8 cellular contexts compared by ENCODE assay signal in the genomic region with DNA sequence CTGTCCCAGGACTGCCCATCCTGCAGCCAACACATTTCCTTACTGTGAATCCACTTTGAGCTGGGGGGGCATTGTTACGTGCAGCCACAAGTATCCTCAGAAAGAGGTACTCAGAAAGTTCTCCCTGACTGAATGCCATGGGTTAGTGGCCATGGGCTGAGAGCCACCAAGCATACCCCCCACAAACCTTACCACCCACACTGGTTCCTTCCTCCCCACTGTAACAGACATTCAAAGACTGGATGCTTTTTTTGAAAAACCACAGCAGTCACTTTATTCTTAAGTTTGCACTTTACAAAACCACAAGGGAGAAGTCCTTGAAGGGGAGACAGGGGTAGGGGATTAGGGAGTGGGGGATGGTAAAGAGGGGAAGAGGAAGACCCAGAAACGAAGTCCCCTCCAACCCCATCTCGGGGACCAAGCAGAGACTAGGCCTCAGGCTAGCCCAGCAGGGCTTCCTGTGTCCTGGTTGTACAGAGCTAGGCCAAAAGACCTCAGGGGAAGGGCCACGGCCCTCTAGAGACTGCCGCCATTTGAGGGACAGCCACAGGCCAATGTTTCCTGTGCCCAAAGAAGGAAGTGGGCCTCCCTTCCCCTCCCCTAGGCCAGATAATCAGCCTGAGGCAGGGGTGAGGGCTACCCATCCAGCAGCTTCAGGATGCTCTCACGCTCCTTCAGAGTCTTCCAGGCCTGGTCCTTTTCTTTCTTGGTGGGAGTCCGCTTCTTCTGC. TPM values are rescaled to one million over a fixed set of nuclear protein-coding genes. Genes with fewer than 3 reads are reported as not detected.
A peak's percentile ranks its signal among the peaks of the same experiment; 100 is the strongest.
DNase-seq lines count a peak whose midpoint lies in the region; ATAC-seq and TF ChIP-seq lines count a peak whose summit lies in the region.

No MANE protein-coding gene starts in this region.

- no peak for DNase-seq in Panc1 (ENCODE audit: low read depth, low spot score)
- DNase-seq in dorsolateral prefrontal cortex = no peak
- DNase-seq in stomach = no peak
- no peak for DNase-seq in tibial artery
- no peak for DNase-seq in osteocyte (ENCODE audit: extremely low spot score, unreplicated experiment)
- DNase-seq in foreskin fibroblast = no peak

- peaks cover 20% of the 10 kb centered on the region for H3K36me3 Mint-ChIP-seq in osteocyte (ENCODE audit: unreplicated experiment)

- CTCF ChIA-PET in Panc1 (lab: Charles Lee) = no interaction called here

- H3K27ac ChIP-seq in Panc1 (ENCODE audit: low read length) (no peak overlapping the region), dorsolateral prefrontal cortex (peak overlapping the region in 48 of 59 donors; percentile 3 to 79 (median 60)), stomach (peak overlapping the region in 4 of 5 donors; percentile 4 to 62 (median 52)), tibial artery (no peak overlapping the region)

- TSS peak; percentile 67 for BruUV-seq in Panc1 (replicated peaks; lab: Mats Ljungman, UMichigan)

- intact Hi-C loops in Panc1 (cut with micrococcal nuclease; ENCODE audit: unreplicated experiment) = no loop called here
- intact Hi-C loops in dorsolateral prefrontal cortex (cut with DNase I) = no loop called here
- intact Hi-C loops in stomach (cut with DNase I; ENCODE audit: low total_unique reads) = no loop called here
- intact Hi-C loops in tibial artery (cut with DNase I; ENCODE audit: low total_unique reads) = no loop called here

- no peak for TF ChIP-seq POLR2A in stomach (IDR thresholded peaks at IDR 0.05)

- WGBS in stomach, 5 donors = 68 to 81% (median 75%) methylated on average over 7 of the region's 7 CpGs

- in situ Hi-C loops in Panc1 (cut with HindIII; ENCODE audit: low pct_unique_long_range_greater_than_20kb, low sequenced_read_pairs) = no loop called here

- H3K9me3 Mint-ChIP-seq in osteocyte (ENCODE audit: unreplicated experiment) = no peaks in the 10 kb centered on the region

- H3K27me3 Mint-ChIP-seq in osteocyte (ENCODE audit: unreplicated experiment) = no peaks in the 10 kb centered on the region

- TF ChIP-seq EP300 in stomach (IDR thresholded peaks at IDR 0.05) = no peak

- H3K4me1 ChIP-seq in Panc1 (ENCODE audit: control insufficient read depth, insufficient read depth, low read length) (no peaks in the 10 kb centered on the region), stomach (peaks cover 0 to 34% (median 4%) of the 10 kb centered on the region in 4 donors), tibial artery (peaks cover 0 to 16% (median 3%) of the 10 kb centered on the region in 4 donors)

- H3K4me3 ChIP-seq in Panc1 (ENCODE audit: low read depth in 2 of 2, low read length in 2 of 2) (no peak overlapping the region), dorsolateral prefrontal cortex (no peak overlapping the region), stomach (no peak overlapping the region), tibial artery (no peak overlapping the region), foreskin fibroblast (ENCODE audit: low read depth in 1 of 2, low read length in 2 of 2) (no peak overlapping the region)

- no peaks in the 10 kb centered on the region for H3K4me1 Mint-ChIP-seq in osteocyte (ENCODE audit: unreplicated experiment)

- POLR2A ChIA-PET in Panc1 (lab: Charles Lee) = interaction anchor here (0.6 kb wide), 1 partner anchor 13 kb away, joined by 3 read pairs; a partner anchor contains a TSS

- H3K9me3 ChIP-seq in Panc1 (ENCODE audit: control insufficient read depth, insufficient read depth, low read depth, low read length) (no peaks in the 10 kb centered on the region), stomach (no peaks in the 10 kb centered on the region), tibial artery (no peaks in the 10 kb centered on the region)

- H3K4me3 Mint-ChIP-seq in osteocyte (ENCODE audit: unreplicated experiment) = no peak overlapping the region

- H3K36me3 ChIP-seq in Panc1 (ENCODE audit: control insufficient read depth, insufficient read depth, low read length) (no peaks in the 10 kb centered on the region), stomach (peaks cover 33 to 60% (median 58%) of the 10 kb centered on the region in 4 donors), tibial artery (peaks cover 47 to 60% (median 47%) of the 10 kb centered on the region in 3 donors)

- H3K27me3 ChIP-seq in Panc1 (ENCODE audit: control insufficient read depth, insufficient read depth, low read length) (no peaks in the 10 kb centered on the region), dorsolateral prefrontal cortex (no peaks in the 10 kb centered on the region), stomach (no peaks in the 10 kb centered on the region), tibial artery (no peaks in the 10 kb centered on the region)

- H3K27ac Mint-ChIP-seq in osteocyte (ENCODE audit: unreplicated experiment) = no peak overlapping the region

- ATAC-seq in GM18498 (IDR thresholded peaks at IDR 0.05; ENCODE audit: unreplicated experiment) (peak; percentile 55), HG02610 (IDR thresholded peaks at IDR 0.05; ENCODE audit: unreplicated experiment) (peak; percentile 51), Panc1 (0 out of 2 replicates have a peak, but pooled peaks have one; percentile 19)

- no peak for TF ChIP-seq CTCF in Panc1 (IDR thresholded peaks at IDR 0.05)
- no peak for TF ChIP-seq CTCF in dorsolateral prefrontal cortex (IDR thresholded peaks at IDR 0.05 in 54 of 56, conservative IDR thresholded peaks at IDR 0.05 in 2 of 56; ENCODE audit: low read depth in 1 of 56, partially characterized antibody in 56 of 56)
- no peak for TF ChIP-seq CTCF in stomach (IDR thresholded peaks at IDR 0.05)
- no peak for TF ChIP-seq CTCF in tibial artery (IDR thresholded peaks at IDR 0.05)
- TF ChIP-seq CTCF in osteocyte (IDR thresholded peaks at IDR 0.05) = no peak
- no peak for TF ChIP-seq CTCF in foreskin fibroblast (IDR thresholded peaks at IDR 0.05; ENCODE audit: low read depth, low read length)

RNA-seq across cellular contexts. Expression of a gene that starts 10.1 kb away (rescaled TPM):
- 9.7 TPM for total RNA-seq in Panc1 (2021; ENCODE audit: unreplicated experiment)
- polyA plus RNA-seq in Panc1 (2012; ENCODE audit: insufficient read length) = 21.1 TPM
- total RNA-seq in dorsolateral prefrontal cortex = 10 to 100 TPM; 23.2 to 90.8 (median 62.7) TPM
- 10 to 100 TPM; 14.3 to 61.1 (median 27.4) TPM for total RNA-seq in stomach
- 10 to 100 TPM; 22.9 to 37.2 (median 23.2) TPM for polyA plus RNA-seq in stomach
- total RNA-seq in osteocyte = 8.8 and 10.7 TPM in 2 replicates

RNA-seq across cellular contexts. Expression of a gene that starts 12.4 kb away (rescaled TPM):
- total RNA-seq in Panc1 (2021; ENCODE audit: unreplicated experiment) = 61.3 TPM
- 94.0 TPM for polyA plus RNA-seq in Panc1 (2012; ENCODE audit: insufficient read length)
- 10 to 100 TPM; 38.3 to 82.0 (median 54.2) TPM for total RNA-seq in dorsolateral prefrontal cortex
- total RNA-seq in stomach = 10 to 100 TPM; 29.2 to 62.6 (median 31.2) TPM
- polyA plus RNA-seq in stomach = 10 to 100 TPM; 36.4 to 62.0 (median 61.0) TPM
- 63.4 and 66.0 TPM in 2 replicates for total RNA-seq in osteocyte

RNA-seq across cellular contexts. Expression of a gene that starts 13.0 kb away (rescaled TPM):
- 117 TPM for total RNA-seq in Panc1 (2021; ENCODE audit: unreplicated experiment)
- 128 TPM for polyA plus RNA-seq in Panc1 (2012; ENCODE audit: insufficient read length)
- 100 to 1,000 TPM in 92 of 120 experiments, 10 to 100 TPM in 28; 82.2 to 149 (median 112) TPM for total RNA-seq in dorsolateral prefrontal cortex
- 100 to 1,000 TPM in 3 of 5 donors, 10 to 100 TPM in 2; 45.5 to 173 (median 129) TPM for total RNA-seq in stomach
- polyA plus RNA-seq in stomach = 100 to 1,000 TPM in 2 of 3 donors, 10 to 100 TPM in 1; 69.4 to 180 (median 117) TPM
- 140 and 142 TPM in 2 replicates for total RNA-seq in osteocyte

RNA-seq across cellular contexts. Expression of a gene that starts 30.1 kb away (rescaled TPM):
- total RNA-seq in Panc1 (2021; ENCODE audit: unreplicated experiment) = 32.5 TPM
- polyA plus RNA-seq in Panc1 (2012; ENCODE audit: insufficient read length) = 24.6 TPM
- total RNA-seq in dorsolateral prefrontal cortex = 10 to 100 TPM; 18.6 to 54.6 (median 30.3) TPM
- total RNA-seq in stomach = 10 to 100 TPM in 4 of 5 donors, 1 to 10 TPM in 1; 7.6 to 54.5 (median 22.0) TPM
- polyA plus RNA-seq in stomach = 10 to 100 TPM; 12.4 to 20.0 (median 15.1) TPM
- 34.8 and 37.9 TPM in 2 replicates for total RNA-seq in osteocyte

RNA-seq across cellular contexts. Expression of a gene that starts 30.2 kb away (rescaled TPM):
- 15.7 TPM for total RNA-seq in Panc1 (2021; ENCODE audit: unreplicated experiment)
- 10.0 TPM for polyA plus RNA-seq in Panc1 (2012; ENCODE audit: insufficient read length)
- total RNA-seq in dorsolateral prefrontal cortex = 100 to 1,000 TPM in 1 of 120 experiments, 10 to 100 TPM in 119; 35.9 to 103 (median 60.7) TPM
- total RNA-seq in stomach = 100 to 1,000 TPM in 4 of 5 donors, 10 to 100 TPM in 1; 50.3 to 593 (median 210) TPM
- polyA plus RNA-seq in stomach = 10 to 100 TPM in 1 of 3 donors, 1 to 10 TPM in 2; 6.7 to 34.0 (median 7.8) TPM
- 53.6 and 54.8 TPM in 2 replicates for total RNA-seq in osteocyte

Comparison
In these comparisons a context has a peak if more than half of its experiments do, and no peak if none do; other contexts are left out.
1. H3K27ac ChIP-seq: peak in dorsolateral prefrontal cortex (48 of 59) and stomach (4 of 5); none in Panc1 (single experiment) and tibial artery (0 of 2).
2. Peak in every context shown above with its lines, with median percentiles within 50 percentile points of each other: ATAC-seq.